In genomic region chr1:159911668-159912067, GRCh38 we compare ENCODE assay signal across 13 cellular contexts. TPM values are rescaled to one million over a fixed set of nuclear protein-coding genes. Genes with fewer than 3 reads are reported as not detected.
DNase-seq lines count a peak whose midpoint lies in the region; ATAC-seq, FAIRE-seq and TF ChIP-seq lines count a peak whose summit lies in the region.
"Had no signal": no experiment of that assay in that cellular context is flagged by ENCODE, and none has a peak within 500 bp of the region (broad histone marks: within the 10 kb centered on the region; RNA-seq: fewer than 3 reads in every experiment).

No MANE protein-coding gene starts in this region.

- no peak overlapping the region for H4K5ac ChIP-seq in H1 (ENCODE audit: insufficient read length, low read depth, low read length)

- H4K8ac ChIP-seq in H1 (ENCODE audit: extremely low read depth, insufficient read depth, low read length) = no peak overlapping the region

- POLR2A ChIA-PET in activated CD4-positive, alpha-beta T cell treated with anti-CD3 and anti-CD28 coated beads, Interleukin-2, amount 10 ng/mL, durations not matched to agents 7 days and 5 days (lab: Charles Lee) = no interaction called here
- POLR2A ChIA-PET in H1 (lab: Charles Lee; ENCODE audit: partially characterized antibody) = interaction anchor here (1.1 to 1.4 kb wide), 2 partner anchors 25 to 219 kb away, joined by 3 to 4 read pairs; no protein-coding TSS in a partner anchor

- H3K27ac Mint-ChIP-seq in activated CD4-positive, alpha-beta T cell treated with anti-CD3 and anti-CD28 coated beads, Interleukin-2, amount 10 ng/mL, durations not matched to agents 7 days and 5 days = peak overlapping the region; percentile 92

- FAIRE-seq in H1 (lab: Jason Lieb, UNC) = no peak

- H3K4me3 ChIP-seq in Peyer's patch (no peak overlapping the region), H1 (ENCODE audit: extremely low read depth in 1 of 4, insufficient read depth in 2 of 4, low read depth in 3 of 4, low read length in 4 of 4) (no peak overlapping the region), spleen (peak overlapping the region in 1 of 8 donors; percentile 48)

- H3K27ac ChIP-seq in Peyer's patch (peak overlapping the region; percentile 44 to 78 (median 70)), H1 (ENCODE audit: low read depth, low read length) (no peak overlapping the region), spleen (peak overlapping the region; percentile 55 to 90 (median 82))

- H3K79me1 ChIP-seq in H1 (ENCODE audit: low read depth, low read length) = no peaks in the 10 kb centered on the region

- H2BK20ac ChIP-seq in H1 (ENCODE audit: low read length) = no peak overlapping the region

- H3K9me3 Mint-ChIP-seq in activated CD4-positive, alpha-beta T cell treated with anti-CD3 and anti-CD28 coated beads, Interleukin-2, amount 10 ng/mL, durations not matched to agents 7 days and 5 days = no peaks in the 10 kb centered on the region

- peaks cover 21% of the 10 kb centered on the region for H3K36me3 Mint-ChIP-seq in activated CD4-positive, alpha-beta T cell treated with anti-CD3 and anti-CD28 coated beads, Interleukin-2, amount 10 ng/mL, durations not matched to agents 7 days and 5 days (ENCODE audit: low read depth)

- H2AK5ac ChIP-seq in H1 (ENCODE audit: low read depth, low read length) = no peak overlapping the region; the same call in 1 of the 2 replicates

- H4K91ac ChIP-seq in H1 (replicated peaks; ENCODE audit: insufficient read length, low read length) = no peak overlapping the region

- no peak overlapping the region for H3K56ac ChIP-seq in H1 (replicated peaks; ENCODE audit: insufficient read length, low read depth, low read length)

- no peak overlapping the region for H2BK15ac ChIP-seq in H1 (ENCODE audit: low read length)

- no peak overlapping the region for H3K9ac ChIP-seq in H1 (replicated peaks in 1 of 4; ENCODE audit: extremely low read depth in 1 of 4, low read depth in 3 of 4, low read length in 3 of 4)

- 89% methylated on average over 3 of the region's 3 CpGs; no CpG with 5 or more reads in 1 of the 2 experiments for WGBS in H1 (ENCODE audit: extremely low coverage in 1 of 2, insufficient coverage in 1 of 2, insufficient read length in 1 of 2, insufficient replicate concordance in 2 of 2, low coverage in 1 of 2, low lambda C conversion rate in 2 of 2, missing lambda C conversion rate in 1 of 2), 2 experiments
- 13 to 23% (median 17%) methylated on average over 3 of the region's 3 CpGs for WGBS in spleen, 5 donors

- H3K4ac ChIP-seq in H1 (replicated peaks; ENCODE audit: insufficient read length, low read depth, low read length) = no peak overlapping the region

- 0 out of 2 replicates have a peak overlapping the region, but pooled peaks have one; percentile 13 for H3K18ac ChIP-seq in H1 (ENCODE audit: extremely low read depth, low read length)

- TF ChIP-seq RAD21 in H1 (IDR thresholded peaks at IDR 0.05 in 1 of 2, conservative IDR thresholded peaks at IDR 0.05 in 1 of 2; ENCODE audit: low read depth in 2 of 2, low read length in 2 of 2) = no peak

- DNase-seq in activated CD4-positive, alpha-beta T cell treated with anti-CD3 and anti-CD28 coated beads, Interleukin-2, amount 10 ng/mL, durations not matched to agents 7 days and 5 days = no peak
- DNase-seq in activated CD4-positive, alpha-beta T cell treated with anti-CD3 and anti-CD28 coated beads for 48 hours = no peak
- DNase-seq in Peyer's patch = peak in 1 of 3 donors; percentile 31
- no peak for DNase-seq in H1 (ENCODE audit: low read depth in 1 of 2, low spot score in 2 of 2)
- peak; percentile 71 for DNase-seq in spleen
- DNase-seq in GM19240 (ENCODE audit: insufficient read length, low spot score) = no peak
- no peak for DNase-seq in stimulated activated CD4-positive, alpha-beta T cell treated with anti-CD3 and anti-CD28 coated beads, Interleukin-4, amount 100 ng/mL, for 24 hours
- DNase-seq: amniotic stem cell; left colon; NCI-H510A treated with DMSO at 0.1 percent for 48 hours; stimulated activated naive CD4-positive, alpha-beta T cell treated with Interleukin-2 at 50 U/mL for 16 hours had no signal

- H3K4me1 ChIP-seq in Peyer's patch (peaks cover 6 to 48% (median 24%) of the 10 kb centered on the region in 4 donors), H1 (replicated peaks in 1 of 4; ENCODE audit: control insufficient read depth in 3 of 4, insufficient read depth in 4 of 4, low read length in 3 of 4) (peaks cover 16 to 37% (median 25%) of the 10 kb centered on the region in 4 experiments), spleen (peaks cover 23 to 71% (median 45%) of the 10 kb centered on the region in 6 donors)

- peak overlapping the region; percentile 29 for H3K4me3 Mint-ChIP-seq in activated CD4-positive, alpha-beta T cell treated with anti-CD3 and anti-CD28 coated beads, Interleukin-2, amount 10 ng/mL, durations not matched to agents 7 days and 5 days

- H2BK5ac ChIP-seq in H1 (ENCODE audit: low read depth, low read length) = no peak overlapping the region

- H3K9me3 ChIP-seq in Peyer's patch (no peaks in the 10 kb centered on the region), H1 (ENCODE audit: insufficient read depth in 2 of 2, low read depth in 1 of 2, low read length in 1 of 2) (no peaks in the 10 kb centered on the region), spleen (no peaks in the 10 kb centered on the region)

- no peak overlapping the region for H2BK120ac ChIP-seq in H1 (replicated peaks; ENCODE audit: low read depth, low read length)

- no peak overlapping the region for H3K4me2 ChIP-seq in H1 (ENCODE audit: insufficient read depth in 1 of 2, low read depth in 2 of 2, low read length in 2 of 2)

- H3K23ac ChIP-seq in H1 (ENCODE audit: insufficient read length) = no peak overlapping the region

- H2BK12ac ChIP-seq in H1 (ENCODE audit: low read depth, low read length) = peak overlapping the region; percentile 40; the same call in 1 of the 2 replicates

- H3K27me3 ChIP-seq in Peyer's patch = no peaks in the 10 kb centered on the region
- H3K27me3 ChIP-seq in H1 (replicated peaks in 1 of 4; ENCODE audit: control insufficient read depth in 3 of 4, extremely low read depth in 1 of 4, insufficient read depth in 3 of 4, low read length in 3 of 4) = no peaks in the 10 kb centered on the region; a peak in 1 of 7 replicates
- no peaks in the 10 kb centered on the region for H3K27me3 ChIP-seq in spleen (replicated peaks in 1 of 7)

- no peak overlapping the region for H3K14ac ChIP-seq in H1 (ENCODE audit: insufficient read length)

- CTCF ChIA-PET in activated CD4-positive, alpha-beta T cell treated with anti-CD3 and anti-CD28 coated beads, Interleukin-2, amount 10 ng/mL, durations not matched to agents 7 days and 5 days (lab: Charles Lee) = interaction anchor here (0.6 to 1.1 kb wide), 2 partner anchors 10 to 11 kb away, joined by 3 to 4 read pairs; no protein-coding TSS in a partner anchor
- CTCF ChIA-PET in H1 (lab: Charles Lee; ENCODE audit: partially characterized antibody) = interaction anchor here (1.3 to 1.8 kb wide), 2 partner anchors 109 to 112 kb away, joined by 3 to 5 read pairs; partner anchors contain the start of gene FCRL6

- H3K23me2 ChIP-seq in H1 (ENCODE audit: low read depth, low read length) = no peaks in the 10 kb centered on the region

- TF ChIP-seq POLR2A in Peyer's patch (IDR thresholded peaks at IDR 0.05) (no peak), H1 (IDR thresholded peaks at IDR 0.05; ENCODE audit: control extremely low read depth in 1 of 2, low read depth in 2 of 2, low read length in 2 of 2) (no peak), spleen (IDR thresholded peaks at IDR 0.05) (no peak)

- H3K36me3 ChIP-seq in Peyer's patch (peaks cover 0 to 4% (median 0%) of the 10 kb centered on the region in 3 donors), H1 (ENCODE audit: control insufficient read depth in 2 of 4, insufficient read depth in 4 of 4, low read length in 3 of 4) (no peaks in the 10 kb centered on the region), spleen (peaks cover 0 to 22% (median 3%) of the 10 kb centered on the region in 6 donors)

- H2AFZ ChIP-seq in H1 (ENCODE audit: low read length) = no peak overlapping the region

- TF ChIP-seq CTCF in Peyer's patch (IDR thresholded peaks at IDR 0.05) = no peak
- TF ChIP-seq CTCF in H1 (IDR thresholded peaks at IDR 0.05; ENCODE audit: control extremely low read depth in 1 of 3, insufficient read depth in 1 of 3, low read depth in 1 of 3, low read length in 3 of 3) = no peak
- TF ChIP-seq CTCF in spleen (IDR thresholded peaks at IDR 0.05 in 8 of 11, conservative IDR thresholded peaks at IDR 0.05 in 3 of 11) = no peak

- H3K4me1 Mint-ChIP-seq in activated CD4-positive, alpha-beta T cell treated with anti-CD3 and anti-CD28 coated beads, Interleukin-2, amount 10 ng/mL, durations not matched to agents 7 days and 5 days = peaks cover 76% of the 10 kb centered on the region

- H4K20me1 ChIP-seq in H1 (replicated peaks in 1 of 2; ENCODE audit: control insufficient read depth in 1 of 2, insufficient read depth in 2 of 2, low read length in 2 of 2) = no peaks in the 10 kb centered on the region

- no peaks in the 10 kb centered on the region for H3K79me2 ChIP-seq in H1 (ENCODE audit: control insufficient read depth in 1 of 2, insufficient read depth in 2 of 2, low read length in 2 of 2)

- intact Hi-C loops in spleen (cut with DNase I; ENCODE audit: low total_unique reads) = no loop called here

- no peaks in the 10 kb centered on the region for H3K27me3 Mint-ChIP-seq in activated CD4-positive, alpha-beta T cell treated with anti-CD3 and anti-CD28 coated beads, Interleukin-2, amount 10 ng/mL, durations not matched to agents 7 days and 5 days

- TF ChIP-seq EP300 in H1 (IDR thresholded peaks at IDR 0.05; ENCODE audit: borderline replicate concordance in 1 of 2, low read depth in 2 of 2, low read length in 2 of 2) = no peak

- no peak for ATAC-seq in GM21619 (IDR thresholded peaks at IDR 0.05; ENCODE audit: unreplicated experiment)
- ATAC-seq: left colon had no signal

RNA-seq across cellular contexts. Expression of gene CFAP45, which starts 11.7 kb away (rescaled TPM):
- under 1 TPM; 0.25 to 0.37 TPM for total RNA-seq in activated CD4-positive, alpha-beta T cell treated with anti-CD3 and anti-CD28 coated beads, Interleukin-2, amount 10 ng/mL, durations not matched to agents 7 days and 5 days
- total RNA-seq in Peyer's patch = 1 to 10 TPM in 1 of 4 donors, not detected in 3; 2.5 TPM
- not detected in 2 replicates for total RNA-seq in H1 (2021; fragmentation: NEBNext Ultra II Directional; extraction: Animal tissue kit (Norgen Biotek cat#: 25700))
- polyA plus RNA-seq in H1 (2011; rRNA removed) = 0.05 and 0.11 TPM in 2 replicates
- polyA plus RNA-seq in H1 (2011; cell fraction: cytosol; rRNA removed) = 0.45 TPM
- polyA plus RNA-seq in H1 (2011; cell fraction: nucleus; rRNA removed) = 0.16 TPM
- polyA plus RNA-seq in H1 (2012, experiment 1 of 2) = 0.16 to 0.64 TPM (median 0.36 TPM) in 4 replicates
- polyA plus RNA-seq in H1 (2012, experiment 2 of 2) = 0.31 TPM
- 0.30 TPM for polyA plus RNA-seq in H1 (2013, experiment 1 of 2)
- 0.31 TPM for polyA plus RNA-seq in H1 (2013, experiment 2 of 2)
- polyA minus RNA-seq in H1 (2011; rRNA and poly(A)+ RNA removed) = not detected in 2 replicates
- not detected for polyA minus RNA-seq in H1 (2011; cell fraction: cytosol; rRNA and poly(A)+ RNA removed)
- polyA minus RNA-seq in H1 (2011; cell fraction: nucleus; rRNA and poly(A)+ RNA removed) = not detected
- 1 to 10 TPM; 1.1 to 3.0 (median 2.0) TPM for total RNA-seq in spleen
- 1 to 10 TPM in 2 of 3 donors, under 1 TPM in 1; 0.58 to 2.8 (median 1.2) TPM for polyA plus RNA-seq in spleen

RNA-seq across cellular contexts. Expression of gene TAGLN2, which starts 13.6 kb away (rescaled TPM):
- total RNA-seq in activated CD4-positive, alpha-beta T cell treated with anti-CD3 and anti-CD28 coated beads, Interleukin-2, amount 10 ng/mL, durations not matched to agents 7 days and 5 days = 100 to 1,000 TPM; 429 to 461 TPM
- total RNA-seq in Peyer's patch = 100 to 1,000 TPM; 120 to 304 (median 177) TPM
- total RNA-seq in H1 (2021; fragmentation: NEBNext Ultra II Directional; extraction: Animal tissue kit (Norgen Biotek cat#: 25700)) = 86.0 and 93.0 TPM in 2 replicates
- 114 and 142 TPM in 2 replicates for polyA plus RNA-seq in H1 (2011; rRNA removed)
- 93.7 TPM for polyA plus RNA-seq in H1 (2011; cell fraction: cytosol; rRNA removed)
- 102 TPM for polyA plus RNA-seq in H1 (2011; cell fraction: nucleus; rRNA removed)
- polyA plus RNA-seq in H1 (2012, experiment 1 of 2) = 81.8 to 121 TPM (median 94.5 TPM) in 4 replicates
- polyA plus RNA-seq in H1 (2012, experiment 2 of 2) = 122 TPM
- 51.9 TPM for polyA plus RNA-seq in H1 (2013, experiment 1 of 2)
- 53.4 TPM for polyA plus RNA-seq in H1 (2013, experiment 2 of 2)
- 38.3 and 40.1 TPM in 2 replicates for polyA minus RNA-seq in H1 (2011; rRNA and poly(A)+ RNA removed)
- 29.8 TPM for polyA minus RNA-seq in H1 (2011; cell fraction: cytosol; rRNA and poly(A)+ RNA removed)
- polyA minus RNA-seq in H1 (2011; cell fraction: nucleus; rRNA and poly(A)+ RNA removed) = 23.9 TPM
- 100 to 1,000 TPM; 341 to 505 (median 407) TPM for total RNA-seq in spleen
- 100 to 1,000 TPM; 351 to 525 (median 475) TPM for polyA plus RNA-seq in spleen

RNA-seq across cellular contexts. Expression of gene IGSF9, which starts 33.7 kb away (rescaled TPM):
- not detected for total RNA-seq in activated CD4-positive, alpha-beta T cell treated with anti-CD3 and anti-CD28 coated beads, Interleukin-2, amount 10 ng/mL, durations not matched to agents 7 days and 5 days
- 100 to 1,000 TPM in 1 of 4 donors, 10 to 100 TPM in 2, 1 to 10 TPM in 1; 5.8 to 169 (median 40.6) TPM for total RNA-seq in Peyer's patch
- 28.1 and 29.2 TPM in 2 replicates for total RNA-seq in H1 (2021; fragmentation: NEBNext Ultra II Directional; extraction: Animal tissue kit (Norgen Biotek cat#: 25700))
- 10.9 and 22.5 TPM in 2 replicates for polyA plus RNA-seq in H1 (2011; rRNA removed)
- polyA plus RNA-seq in H1 (2011; cell fraction: cytosol; rRNA removed) = 12.7 TPM
- polyA plus RNA-seq in H1 (2011; cell fraction: nucleus; rRNA removed) = 51.2 TPM
- polyA plus RNA-seq in H1 (2012, experiment 1 of 2) = 15.9 to 25.3 TPM (median 21.2 TPM) in 4 replicates
- 18.7 TPM for polyA plus RNA-seq in H1 (2012, experiment 2 of 2)
- 20.9 TPM for polyA plus RNA-seq in H1 (2013, experiment 1 of 2)
- polyA plus RNA-seq in H1 (2013, experiment 2 of 2) = 19.7 TPM
- 6.2 and 8.0 TPM in 2 replicates for polyA minus RNA-seq in H1 (2011; rRNA and poly(A)+ RNA removed)
- polyA minus RNA-seq in H1 (2011; cell fraction: cytosol; rRNA and poly(A)+ RNA removed) = 10.9 TPM
- 11.3 TPM for polyA minus RNA-seq in H1 (2011; cell fraction: nucleus; rRNA and poly(A)+ RNA removed)
- 1 to 10 TPM in 4 of 7 donors, under 1 TPM in 3; 0.64 to 2.1 (median 1.1) TPM for total RNA-seq in spleen
- under 1 TPM; 0.12 to 0.80 (median 0.46) TPM for polyA plus RNA-seq in spleen
- polyA plus RNA-seq: AG04450 had no signal

RNA-seq across cellular contexts. Expression of gene SLAMF9, which starts 42.4 kb away (rescaled TPM):
- not detected for total RNA-seq in activated CD4-positive, alpha-beta T cell treated with anti-CD3 and anti-CD28 coated beads, Interleukin-2, amount 10 ng/mL, durations not matched to agents 7 days and 5 days
- total RNA-seq in Peyer's patch = not detected
- total RNA-seq in H1 (2021; fragmentation: NEBNext Ultra II Directional; extraction: Animal tissue kit (Norgen Biotek cat#: 25700)) = not detected in 2 replicates
- not detected in 2 replicates for polyA plus RNA-seq in H1 (2011; rRNA removed)
- not detected for polyA plus RNA-seq in H1 (2011; cell fraction: cytosol; rRNA removed)
- not detected for polyA plus RNA-seq in H1 (2011; cell fraction: nucleus; rRNA removed)
- not detected in 4 replicates for polyA plus RNA-seq in H1 (2012, experiment 1 of 2)
- not detected for polyA plus RNA-seq in H1 (2012, experiment 2 of 2)
- not detected for polyA plus RNA-seq in H1 (2013, experiment 1 of 2)
- polyA plus RNA-seq in H1 (2013, experiment 2 of 2) = not detected
- not detected in 2 replicates for polyA minus RNA-seq in H1 (2011; rRNA and poly(A)+ RNA removed)
- not detected for polyA minus RNA-seq in H1 (2011; cell fraction: cytosol; rRNA and poly(A)+ RNA removed)
- polyA minus RNA-seq in H1 (2011; cell fraction: nucleus; rRNA and poly(A)+ RNA removed) = not detected
- total RNA-seq in spleen = 1 to 10 TPM in 1 of 7 donors, under 1 TPM in 2, not detected in 4; 0.67 to 1.3 (median 0.89) TPM
- polyA plus RNA-seq in spleen = under 1 TPM; 0.14 to 0.26 (median 0.22) TPM
- total RNA-seq: left colon had no signal
- polyA plus RNA-seq: AG04450 had no signal

RNA-seq across cellular contexts. Expression of gene VSIG8, which starts 49.2 kb away (rescaled TPM):
- not detected for total RNA-seq in activated CD4-positive, alpha-beta T cell treated with anti-CD3 and anti-CD28 coated beads, Interleukin-2, amount 10 ng/mL, durations not matched to agents 7 days and 5 days
- total RNA-seq in Peyer's patch (under 1 TPM in 1 of 4 donors, not detected in 3; 0.85 TPM), spleen (under 1 TPM in 1 of 7 donors, not detected in 6; 0.33 TPM)
- total RNA-seq in H1 (2021; fragmentation: NEBNext Ultra II Directional; extraction: Animal tissue kit (Norgen Biotek cat#: 25700)) = not detected in 2 replicates
- polyA plus RNA-seq in H1 (2011; rRNA removed) (not detected in 2 replicates), spleen (under 1 TPM; 0.03 to 0.43 (median 0.13) TPM)
- polyA plus RNA-seq in H1 (2011; cell fraction: cytosol; rRNA removed) = not detected
- polyA plus RNA-seq in H1 (2011; cell fraction: nucleus; rRNA removed) = not detected
- not detected in 4 replicates for polyA plus RNA-seq in H1 (2012, experiment 1 of 2)
- polyA plus RNA-seq in H1 (2012, experiment 2 of 2) = not detected
- polyA plus RNA-seq in H1 (2013, experiment 1 of 2) = not detected
- not detected for polyA plus RNA-seq in H1 (2013, experiment 2 of 2)
- not detected in 2 replicates for polyA minus RNA-seq in H1 (2011; rRNA and poly(A)+ RNA removed)
- polyA minus RNA-seq in H1 (2011; cell fraction: cytosol; rRNA and poly(A)+ RNA removed) = not detected
- polyA minus RNA-seq in H1 (2011; cell fraction: nucleus; rRNA and poly(A)+ RNA removed) = not detected
- total RNA-seq: left colon had no signal
- polyA plus RNA-seq: AG04450 had no signal
